Comparison of ENCODE assay signal across 9 cellular contexts in the genomic region with DNA sequence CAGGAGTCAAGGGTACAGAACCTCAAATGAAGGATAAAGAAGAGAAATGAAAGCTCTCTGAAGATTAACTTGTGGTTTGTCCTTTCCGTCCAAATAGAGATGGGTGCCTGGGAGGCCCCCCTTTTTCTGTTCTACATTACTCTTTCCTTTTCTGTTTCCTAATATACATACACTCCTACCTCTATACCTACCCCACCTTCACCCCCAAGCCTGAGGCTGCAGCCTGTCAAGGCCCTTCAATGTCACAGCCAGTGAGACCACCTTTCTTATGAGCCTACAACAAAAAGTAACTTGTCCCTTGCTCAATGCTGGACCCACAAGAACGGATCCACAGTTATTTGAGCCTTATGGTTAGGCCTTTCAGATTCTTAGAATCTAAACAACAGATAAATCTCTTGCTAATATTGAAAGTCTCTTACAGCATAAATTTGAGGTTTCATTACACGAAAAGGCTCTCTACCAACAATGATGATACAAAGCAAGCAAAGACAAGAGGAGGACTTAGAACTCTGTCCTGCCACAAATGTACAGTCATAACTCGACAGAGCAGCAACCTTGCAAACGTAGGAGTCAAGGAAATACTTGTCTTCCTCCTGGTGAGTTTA. TPM values are rescaled to one million over a fixed set of nuclear protein-coding genes. Genes with fewer than 3 reads are reported as not detected.
A peak's percentile ranks its signal among the peaks of the same experiment; 100 is the strongest.
DNase-seq lines count a peak whose midpoint lies in the region; ATAC-seq, FAIRE-seq and TF ChIP-seq lines count a peak whose summit lies in the region.
"Had no signal": no experiment of that assay in that cellular context is flagged by ENCODE, and none has a peak within 500 bp of the region (broad histone marks: within the 10 kb centered on the region; RNA-seq: fewer than 3 reads in every experiment).

No MANE protein-coding gene starts in this region.

- 36 to 39% (median 36%) methylated on average over 5 of the region's 5 CpGs for WGBS in small intestine, 3 donors

- peak overlapping the region; percentile 38; the same call in 1 of the 2 replicates for H3K9ac ChIP-seq in OCI-LY3 (ENCODE audit: low read length)

- H3K4me3 ChIP-seq in OCI-LY3 (ENCODE audit: low read length) (peak overlapping the region; percentile 51), small intestine (ENCODE audit: low read depth in 1 of 2, low read length in 2 of 2) (no peak overlapping the region), vagina (no peak overlapping the region)

- peak; percentile 38 for ATAC-seq in GM19023 (IDR thresholded peaks at IDR 0.05; ENCODE audit: unreplicated experiment)
- ATAC-seq in HG02759 (IDR thresholded peaks at IDR 0.05; ENCODE audit: unreplicated experiment), result peak; percentile 50

- H3K27me3 ChIP-seq in OCI-LY3 (ENCODE audit: low read depth, low read length) (peaks cover under 1% of the 10 kb centered on the region; the same call in 1 of the 2 replicates), small intestine (ENCODE audit: control insufficient read depth in 2 of 2, insufficient read depth in 2 of 2, low read length in 2 of 2) (peaks cover 0 to 2% of the 10 kb centered on the region in 2 donors), vagina (no peaks in the 10 kb centered on the region)

- FAIRE-seq in small intestine (lab: Jason Lieb, UNC), result no peak

- TF ChIP-seq POLR2A in vagina (IDR thresholded peaks at IDR 0.05), result no peak

- no peaks in the 10 kb centered on the region for H3K36me3 ChIP-seq in OCI-LY3 (replicated peaks; ENCODE audit: low read depth, low read length)
- H3K36me3 ChIP-seq in small intestine (ENCODE audit: control insufficient read depth in 2 of 2, insufficient read depth in 2 of 2, low read length in 2 of 2), result no peaks in the 10 kb centered on the region
- H3K36me3 ChIP-seq in vagina, result no peaks in the 10 kb centered on the region

- H4K20me1 ChIP-seq in OCI-LY3 (ENCODE audit: insufficient read depth, low read length), result no peaks in the 10 kb centered on the region

- H3K4me1 ChIP-seq in OCI-LY3 (ENCODE audit: low read length) (peaks cover 78% of the 10 kb centered on the region), small intestine (ENCODE audit: control insufficient read depth in 2 of 2, insufficient read depth in 1 of 2, low read depth in 1 of 2, low read length in 1 of 2) (peaks cover 0 to 1% of the 10 kb centered on the region in 2 donors), vagina (no peaks in the 10 kb centered on the region)

- H3K9me3 ChIP-seq in OCI-LY3 (ENCODE audit: insufficient read depth, low read length), result no peaks in the 10 kb centered on the region
- no peaks in the 10 kb centered on the region for H3K9me3 ChIP-seq in small intestine (ENCODE audit: control insufficient read depth, low read depth)
- no peaks in the 10 kb centered on the region for H3K9me3 ChIP-seq in vagina

- H2AFZ ChIP-seq in OCI-LY3 (ENCODE audit: low read depth, low read length), result no peak overlapping the region

- DNase-seq in small intestine, result no peak
- DNase-seq in NOMO-1 treated with DMSO at 0.1 percent for 48 hours (lab: John Stamatoyannopoulos, UW; ENCODE audit: unreplicated experiment), result no peak
- DNase-seq in midbrain (lab: John Stamatoyannopoulos, UW), result no peak
- DNase-seq in iPS-NIHi11 (ENCODE audit: low spot score), result no peak
- DNase-seq in vagina (ENCODE audit: extremely low spot score in 2 of 2), result no peak

- peak overlapping the region; percentile 93 for H3K27ac ChIP-seq in OCI-LY3 (ENCODE audit: low read length)
- peak overlapping the region; percentile 34 to 69 for H3K27ac ChIP-seq in small intestine (ENCODE audit: low read depth in 1 of 2, low read length in 1 of 2)
- no peak overlapping the region for H3K27ac ChIP-seq in vagina
- H3K27ac ChIP-seq: epithelial cell of prostate had no signal

- peaks cover 6% of the 10 kb centered on the region; the same call in 1 of the 2 replicates for H3K79me2 ChIP-seq in OCI-LY3 (ENCODE audit: low read length)

- TF ChIP-seq CTCF in OCI-LY3 (IDR thresholded peaks at IDR 0.05; ENCODE audit: low read depth, low read length) (no peak), vagina (IDR thresholded peaks at IDR 0.05) (no peak)

- intact Hi-C loops in vagina (cut with DNase I), result no loop called here

- H3K4me2 ChIP-seq in OCI-LY3 (ENCODE audit: low read length), result peak overlapping the region; percentile 78

RNA-seq across cellular contexts. Expression of a gene that starts 4.1 kb away (rescaled TPM):
- 1 to 10 TPM; 1.1 to 8.4 (median 3.3) TPM for polyA plus RNA-seq in small intestine
- total RNA-seq in vagina, result 7.1 TPM

RNA-seq across cellular contexts. Expression of a gene that starts 32.6 kb away (rescaled TPM):
- polyA plus RNA-seq in small intestine, result 1 to 10 TPM in 1 of 3 donors, under 1 TPM in 2; 0.45 to 2.0 (median 0.81) TPM
- 2.0 TPM for total RNA-seq in vagina

RNA-seq across cellular contexts. Expression of a gene that starts 47.1 kb away (rescaled TPM):
- polyA plus RNA-seq in small intestine, result 1 to 10 TPM in 2 of 3 donors, not detected in 1; 1.6 to 3.8 TPM
- total RNA-seq in vagina, result 18.7 TPM

RNA-seq across cellular contexts. Expression of a gene that starts 54.2 kb away (rescaled TPM):
- polyA plus RNA-seq in small intestine, result 10 to 100 TPM; 26.8 to 34.9 (median 29.5) TPM
- total RNA-seq in vagina, result 83.5 TPM
